8 cellular contexts compared by ENCODE assay signal in the genomic region with DNA sequence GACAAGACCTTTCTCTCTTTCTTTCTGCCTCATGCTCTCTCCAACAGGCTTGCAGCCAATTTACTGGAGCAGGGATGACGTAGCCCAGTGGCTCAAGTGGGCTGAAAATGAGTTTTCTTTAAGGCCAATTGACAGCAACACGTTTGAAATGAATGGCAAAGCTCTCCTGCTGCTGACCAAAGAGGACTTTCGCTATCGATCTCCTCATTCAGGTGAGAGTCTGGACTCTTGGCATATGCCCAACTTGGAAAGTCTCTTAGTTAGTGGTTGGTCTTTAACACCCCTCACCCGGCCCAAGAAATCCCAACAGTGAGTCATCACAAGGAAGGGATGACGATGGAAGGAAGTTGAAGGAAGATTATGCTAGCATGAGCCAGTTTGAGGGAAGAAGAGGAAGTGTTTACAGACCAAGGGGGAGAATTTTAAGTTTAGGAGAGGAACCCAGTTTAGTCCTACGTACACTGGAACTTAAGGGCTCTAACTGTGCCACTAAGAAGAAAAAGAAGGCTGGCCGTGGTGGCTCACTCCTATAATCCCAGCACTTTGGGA.
DNase-seq lines count a peak whose midpoint lies in the region; ATAC-seq, FAIRE-seq and TF ChIP-seq lines count a peak whose summit lies in the region.

No MANE protein-coding gene starts in this region.

- H3K9me3 ChIP-seq in endothelial cell of umbilical vein (replicated peaks; ENCODE audit: control insufficient read depth, insufficient read depth, low read length) (no peaks in the 10 kb centered on the region), MM.1S (replicated peaks; ENCODE audit: insufficient read depth, low read length) (no peaks in the 10 kb centered on the region)

- FAIRE-seq in GM12892 (lab: Jason Lieb, UNC) (peak; percentile 56), endothelial cell of umbilical vein (lab: Jason Lieb, UNC) (peak; percentile 85)

- H3K4me3 ChIP-seq in endothelial cell of umbilical vein (replicated peaks in 1 of 3; ENCODE audit: insufficient read depth in 1 of 3, low read depth in 1 of 3, low read length in 3 of 3) = no peak overlapping the region
- H3K4me3 ChIP-seq in MM.1S (ENCODE audit: low read length) = no peak overlapping the region

- peak overlapping the region; percentile 69 for H3K9ac ChIP-seq in endothelial cell of umbilical vein (replicated peaks; ENCODE audit: extremely low read depth, insufficient read depth, low read length)
- no peak overlapping the region for H3K9ac ChIP-seq in MM.1S (ENCODE audit: low read length)

- TF ChIP-seq POLR2A in GM12892 (IDR thresholded peaks at IDR 0.05; ENCODE audit: low read depth, low read length) (no peak), endothelial cell of umbilical vein (IDR thresholded peaks at IDR 0.05; ENCODE audit: low read depth, low read length) (no peak)

- no peak for TF ChIP-seq CTCF in endothelial cell of umbilical vein (IDR thresholded peaks at IDR 0.05; ENCODE audit: extremely low read depth in 1 of 2, insufficient read depth in 1 of 2, low read depth in 1 of 2, low read length in 2 of 2)
- no peak for TF ChIP-seq CTCF in MM.1S (IDR thresholded peaks at IDR 0.05; ENCODE audit: low read length)

- DNase-seq in GM12892 (ENCODE audit: insufficient read length) = no peak
- peak; percentile 73 for DNase-seq in NCI-H510A (lab: John Stamatoyannopoulos, UW)
- peak; percentile 93 for DNase-seq in endothelial cell of umbilical vein (ENCODE audit: low read depth, low spot score)
- peak; percentile 84 for DNase-seq in pons (ENCODE audit: low spot score)
- DNase-seq in MM.1S = no peak
- no peak for DNase-seq in DMS114 treated with DMSO at 0.1 percent for 48 hours (lab: John Stamatoyannopoulos, UW; ENCODE audit: unreplicated experiment)

- H3K27ac ChIP-seq in endothelial cell of umbilical vein (ENCODE audit: insufficient read depth, low read depth, low read length) (peak overlapping the region; percentile 95), MM.1S (ENCODE audit: low read length) (no peak overlapping the region)

- dilution Hi-C loops in endothelial cell of umbilical vein (cut with MboI; ENCODE audit: extremely low pct_ligation_motif_present, low sequenced_read_pairs) = no loop called here

- H3K9me1 ChIP-seq in endothelial cell of umbilical vein (replicated peaks; ENCODE audit: control insufficient read depth, extremely low read depth, insufficient read depth, low read length) = no peaks in the 10 kb centered on the region

- H2AFZ ChIP-seq in endothelial cell of umbilical vein (ENCODE audit: low read depth, low read length) (no peak overlapping the region), MM.1S (ENCODE audit: low read length) (no peak overlapping the region)

- peaks cover 41% of the 10 kb centered on the region for H3K4me1 ChIP-seq in endothelial cell of umbilical vein (ENCODE audit: control insufficient read depth, extremely low read depth, insufficient read depth, low read length)
- peaks cover 29% of the 10 kb centered on the region for H3K4me1 ChIP-seq in MM.1S (ENCODE audit: low read length)

- CTCF ChIA-PET in endothelial cell of umbilical vein (lab: Charles Lee) = interaction anchor here (0.9 to 1.9 kb wide), 6 partner anchors 25 to 194 kb away, joined by 3 to 7 read pairs (median 3); no protein-coding TSS in a partner anchor

- H3K4me2 ChIP-seq in endothelial cell of umbilical vein (ENCODE audit: insufficient read depth, low read length) = peak overlapping the region; percentile 48
- H3K4me2 ChIP-seq in MM.1S (ENCODE audit: low read depth, low read length) = no peak overlapping the region

- no peaks in the 10 kb centered on the region for H3K9me2 ChIP-seq in MM.1S (replicated peaks; ENCODE audit: insufficient read depth, low read length)

- POLR2A ChIA-PET in endothelial cell of umbilical vein (lab: Charles Lee) = no interaction called here

- peaks cover 7% of the 10 kb centered on the region for H3K79me2 ChIP-seq in endothelial cell of umbilical vein (ENCODE audit: control insufficient read depth, insufficient read depth, low read length)
- H3K79me2 ChIP-seq in MM.1S (ENCODE audit: low read length) = no peaks in the 10 kb centered on the region

- H3K36me3 ChIP-seq in endothelial cell of umbilical vein (ENCODE audit: control insufficient read depth in 2 of 2, extremely low read depth in 1 of 2, insufficient read depth in 2 of 2, low read length in 2 of 2) (peaks cover 10 to 11% of the 10 kb centered on the region in 2 experiments), MM.1S (replicated peaks; ENCODE audit: insufficient read depth, low read length) (no peaks in the 10 kb centered on the region)

- H4K20me1 ChIP-seq in endothelial cell of umbilical vein (replicated peaks; ENCODE audit: control insufficient read depth, extremely low read depth, insufficient read depth, low read length) (no peaks in the 10 kb centered on the region), MM.1S (ENCODE audit: insufficient read depth, low read length) (no peaks in the 10 kb centered on the region)

- H3F3A ChIP-seq in MM.1S (ENCODE audit: insufficient read depth, low read length) = peaks cover 25% of the 10 kb centered on the region

- intact Hi-C loops in endothelial cell of umbilical vein (cut with micrococcal nuclease) = loop anchor here (1.0 to 5.0 kb wide), 8 partner anchors 25 to 257 kb away; a partner anchor contains a TSS

- H3K27me3 ChIP-seq in endothelial cell of umbilical vein (ENCODE audit: control insufficient read depth in 2 of 2, insufficient read depth in 2 of 2, low read length in 2 of 2) (no peaks in the 10 kb centered on the region), MM.1S (replicated peaks; ENCODE audit: insufficient read depth, low read length) (no peaks in the 10 kb centered on the region)

- no TSS peak for BruUV-seq in endothelial cell of umbilical vein (replicated peaks; lab: Mats Ljungman, UMichigan)

- ATAC-seq in GM19397 (IDR thresholded peaks at IDR 0.05; ENCODE audit: unreplicated experiment) (no peak), GM21717 (IDR thresholded peaks at IDR 0.05; ENCODE audit: unreplicated experiment) (no peak)

TF ChIP-seq in endothelial cell of umbilical vein, 7 proteins besides CTCF, POLR2A, EP300 and RAD21:
- TF ChIP-seq POLR2AphosphoS5 (IDR thresholded peaks at IDR 0.05; ENCODE audit: insufficient read depth, low read depth, low read length) (peak; percentile 55), GATA2 (IDR thresholded peaks at IDR 0.05; ENCODE audit: insufficient read depth, insufficient read length, low read depth, low read length) (peak; percentile 20), JUN (IDR thresholded peaks at IDR 0.05; ENCODE audit: borderline replicate concordance, insufficient read depth, insufficient read length, low read depth) (peak; percentile 95), MYC (IDR thresholded peaks at IDR 0.05; ENCODE audit: low read depth, low read length) (no peak), FOS (IDR thresholded peaks at IDR 0.05; ENCODE audit: borderline replicate concordance, insufficient read depth, low read length) (peak; percentile 96)

Comparison
In these comparisons a context has a peak if more than half of its experiments do, and no peak if none do; other contexts are left out.
1. DNase-seq: peak in NCI-H510A (single experiment), endothelial cell of umbilical vein (single experiment) and pons (single experiment); none in GM12892 (single experiment), MM.1S (single experiment) and DMS114 treated with DMSO at 0.1 percent for 48 hours (single experiment).